ENCODE assay signal across 9 cellular contexts in the genomic region with DNA sequence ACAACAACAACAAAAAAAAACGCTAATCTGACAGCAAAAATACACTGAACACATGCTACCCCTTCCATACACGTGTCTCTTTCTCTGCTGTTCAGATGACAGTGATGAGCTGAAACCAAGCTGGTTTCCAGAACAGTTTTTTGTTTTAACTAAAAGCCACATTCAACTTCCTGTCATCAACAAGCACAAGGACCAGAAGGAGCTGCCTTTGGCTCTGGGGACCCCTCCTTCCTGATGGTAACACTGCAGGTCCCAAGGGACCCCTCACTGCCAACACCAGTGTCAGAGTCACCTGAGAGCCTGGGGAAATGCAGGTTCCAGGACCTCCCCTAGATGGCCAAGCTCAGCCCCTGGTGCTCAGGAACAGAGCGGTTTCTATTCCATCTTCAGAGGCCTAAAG.
DNase-seq lines count a peak whose midpoint lies in the region; ATAC-seq and TF ChIP-seq lines count a peak whose summit lies in the region.
"Had no signal": no experiment of that assay in that cellular context is flagged by ENCODE, and none has a peak within 500 bp of the region (broad histone marks: within the 10 kb centered on the region; RNA-seq: fewer than 3 reads in every experiment).

No MANE protein-coding gene starts in this region.

- peak; percentile 70 for ATAC-seq in GM19455 (IDR thresholded peaks at IDR 0.05; ENCODE audit: unreplicated experiment)
- ATAC-seq in HG03342 (IDR thresholded peaks at IDR 0.05; ENCODE audit: unreplicated experiment): peak; percentile 88

- DNase-seq in GM12865 (ENCODE audit: low read depth) (peak; percentile 86), OCI-M2 (lab: John Stamatoyannopoulos, UW; ENCODE audit: unreplicated experiment) (no peak), T-helper 9 cell (no peak), RKO (ENCODE audit: low spot score) (no peak), NCI-H187 (lab: John Stamatoyannopoulos, UW) (no peak)

- H3K36me3 Mint-ChIP-seq in activated naive CD8-positive, alpha-beta T cell: peaks cover 2% of the 10 kb centered on the region

- no peak overlapping the region for H3K4me3 ChIP-seq in GM12865 (ENCODE audit: low read depth, low read length)

- H3K4me1 Mint-ChIP-seq in activated naive CD8-positive, alpha-beta T cell (ENCODE audit: low read depth): peaks cover 34% of the 10 kb centered on the region
- H3K4me1 Mint-ChIP-seq: neural crest cell had no signal

- no peaks in the 10 kb centered on the region for H3K27me3 Mint-ChIP-seq in activated naive CD8-positive, alpha-beta T cell

- H3K4me3 Mint-ChIP-seq in activated naive CD8-positive, alpha-beta T cell: peak overlapping the region; percentile 49
- H3K4me3 Mint-ChIP-seq: neural crest cell had no signal

- H3K9me3 Mint-ChIP-seq in activated naive CD8-positive, alpha-beta T cell (ENCODE audit: low read depth): no peaks in the 10 kb centered on the region
- H3K9me3 Mint-ChIP-seq: neural crest cell had no signal

- H3K27ac Mint-ChIP-seq in activated naive CD8-positive, alpha-beta T cell: peak overlapping the region; percentile 88

- TF ChIP-seq CTCF in GM12865 (IDR thresholded peaks at IDR 0.05; ENCODE audit: insufficient read depth, low read depth, low read length, missing control alignments): no peak
